In genomic region chr5:178421699-178422399, GRCh38 we compare ENCODE assay signal across 21 cellular contexts.
DNase-seq lines count a peak whose midpoint lies in the region; ATAC-seq, FAIRE-seq and TF ChIP-seq lines count a peak whose summit lies in the region.
"Had no signal": no experiment of that assay in that cellular context is flagged by ENCODE, and none has a peak within 500 bp of the region (broad histone marks: within the 10 kb centered on the region; RNA-seq: fewer than 3 reads in every experiment).

No MANE protein-coding gene starts in this region.

- H3K9me3 ChIP-seq in SK-N-SH (no peaks in the 10 kb centered on the region), HUES6 (ENCODE audit: control insufficient read depth, insufficient read depth, low read depth, low read length) (no peaks in the 10 kb centered on the region), kidney (ENCODE audit: control insufficient read depth in 1 of 2, low read length in 2 of 2) (no peaks in the 10 kb centered on the region), neuronal stem cell (replicated peaks in 1 of 2; ENCODE audit: control insufficient read depth in 2 of 2, insufficient read depth in 1 of 2, low read depth in 1 of 2, low read length in 2 of 2) (no peaks in the 10 kb centered on the region)
- H3K9me3 ChIP-seq: BLaER1 had no signal

- no peaks in the 10 kb centered on the region for H3K27me3 ChIP-seq in SK-N-SH (ENCODE audit: insufficient read depth)
- H3K27me3 ChIP-seq in HUES6 (ENCODE audit: control insufficient read depth, insufficient read depth, low read length): no peaks in the 10 kb centered on the region
- H3K27me3 ChIP-seq in neuronal stem cell (ENCODE audit: control insufficient read depth in 3 of 3, insufficient read depth in 3 of 3, low read depth in 1 of 3, low read length in 3 of 3): no peaks in the 10 kb centered on the region

- peak overlapping the region; percentile 66 for H2BK5ac ChIP-seq in neuronal stem cell (ENCODE audit: low read length)

- no peak overlapping the region for H3K23ac ChIP-seq in neuronal stem cell (ENCODE audit: low read depth, low read length, poor library complexity)

- no peaks in the 10 kb centered on the region for H3K9me2 ChIP-seq in SK-N-SH

- ATAC-seq in SK-N-SH treated with all-trans-retinoic acid at 6 μM for 48 hours (no peak), HG03469 (IDR thresholded peaks at IDR 0.05; ENCODE audit: unreplicated experiment) (no peak)

- FAIRE-seq in kidney (lab: Jason Lieb, UNC): no peak
- FAIRE-seq: G401.6, GM12891, GM19239, H54 had no signal

- H4K8ac ChIP-seq in neuronal stem cell (ENCODE audit: low read depth, low read length): no peak overlapping the region

- H2AK5ac ChIP-seq in neuronal stem cell (ENCODE audit: low read depth, low read length): no peak overlapping the region

- H2AFZ ChIP-seq in SK-N-SH (ENCODE audit: low read depth): no peak overlapping the region
- H2AFZ ChIP-seq in neuronal stem cell (ENCODE audit: low read length): peak overlapping the region; percentile 14
- H2AFZ ChIP-seq: PC-9 had no signal

- H3K27ac ChIP-seq in SK-N-SH (ENCODE audit: low read depth in 2 of 2, low read length in 1 of 2) (peak overlapping the region in 1 of 2 experiments; percentile 47; a peak in 1 of 4 replicates), HUES6 (ENCODE audit: low read depth, low read length) (no peak overlapping the region), kidney (ENCODE audit: low read depth in 2 of 2, low read length in 2 of 2) (no peak overlapping the region), neuronal stem cell (replicated peaks; ENCODE audit: low read length) (no peak overlapping the region)
- H3K27ac ChIP-seq: 22Rv1, BLaER1, PC-9 had no signal

- H3K79me1 ChIP-seq in neuronal stem cell (ENCODE audit: low read depth, low read length): no peaks in the 10 kb centered on the region

- intact Hi-C loops in kidney (cut with DNase I): no loop called here

- H4K20me1 ChIP-seq in SK-N-SH (ENCODE audit: insufficient read depth): no peaks in the 10 kb centered on the region
- H4K20me1 ChIP-seq: BLaER1 had no signal

- peak overlapping the region; percentile 68 for H3K18ac ChIP-seq in neuronal stem cell (ENCODE audit: low read length)

- H3K9ac ChIP-seq in SK-N-SH (no peak overlapping the region), HUES6 (ENCODE audit: low read length) (peak overlapping the region; percentile 24), kidney (ENCODE audit: low read length in 2 of 2) (no peak overlapping the region), neuronal stem cell (ENCODE audit: low read depth, low read length, poor library complexity) (no peak overlapping the region)
- H3K9ac ChIP-seq: BLaER1 had no signal

- H2BK15ac ChIP-seq in neuronal stem cell (ENCODE audit: low read length): peak overlapping the region; percentile 22

- no peaks in the 10 kb centered on the region for H3K79me2 ChIP-seq in SK-N-SH (ENCODE audit: insufficient read depth)

- H3K4me1 ChIP-seq in SK-N-SH (ENCODE audit: control insufficient read depth in 1 of 2, insufficient read depth in 2 of 2, low read depth in 1 of 2, low read length in 1 of 2) (peaks cover 0 to 71% of the 10 kb centered on the region in 2 experiments; a peak in 1 of 4 replicates), HUES6 (ENCODE audit: control insufficient read depth, insufficient read depth, low read length) (peaks cover 47% of the 10 kb centered on the region), kidney (ENCODE audit: control insufficient read depth in 1 of 2, insufficient read depth in 1 of 2, low read depth in 1 of 2, low read length in 2 of 2) (no peaks in the 10 kb centered on the region), neuronal stem cell (ENCODE audit: control insufficient read depth in 2 of 2, insufficient read depth in 1 of 2, low read depth in 1 of 2, low read length in 2 of 2) (peaks cover 36 to 43% of the 10 kb centered on the region in 2 donors)

- no peak for TF ChIP-seq EP300 in SK-N-SH (IDR thresholded peaks at IDR 0.05; ENCODE audit: borderline replicate concordance in 1 of 2, low read depth in 1 of 2, low read length in 1 of 2)

- 37% methylated on average over 16 of the region's 17 CpGs for WGBS in SK-N-SH (ENCODE audit: low lambda C conversion rate)
- WGBS in neuronal stem cell (ENCODE audit: extremely low coverage in 2 of 2, insufficient read length in 2 of 2, insufficient replicate concordance in 1 of 2), 2 donors: no CpG with 5 or more reads among the region's 17 CpGs

- no peak overlapping the region for H2BK120ac ChIP-seq in neuronal stem cell (ENCODE audit: low read depth, low read length)

- TF ChIP-seq CTCF in SK-N-SH (IDR thresholded peaks at IDR 0.05) (no peak), kidney (IDR thresholded peaks at IDR 0.05; ENCODE audit: borderline replicate concordance, extremely low read depth, insufficient read depth) (no peak)

- H3F3A ChIP-seq in SK-N-SH (replicated peaks; ENCODE audit: insufficient read depth): no peaks in the 10 kb centered on the region

- peak overlapping the region; percentile 67 for H2BK12ac ChIP-seq in neuronal stem cell (ENCODE audit: low read length)

- no peaks in the 10 kb centered on the region for H3K36me3 ChIP-seq in SK-N-SH (replicated peaks in 1 of 2; ENCODE audit: control insufficient read depth in 1 of 2, insufficient read depth in 2 of 2, low read length in 1 of 2)
- no peaks in the 10 kb centered on the region for H3K36me3 ChIP-seq in HUES6 (ENCODE audit: control insufficient read depth, insufficient read depth, low read length)
- H3K36me3 ChIP-seq in kidney (ENCODE audit: control insufficient read depth in 1 of 2, insufficient read depth in 2 of 2, low read length in 2 of 2): no peaks in the 10 kb centered on the region
- no peaks in the 10 kb centered on the region for H3K36me3 ChIP-seq in neuronal stem cell (replicated peaks in 1 of 2; ENCODE audit: control insufficient read depth in 2 of 2, insufficient read depth in 2 of 2, low read length in 2 of 2)
- H3K36me3 ChIP-seq: BLaER1 had no signal

- TF ChIP-seq RAD21 in SK-N-SH (IDR thresholded peaks at IDR 0.05; ENCODE audit: low read length): no peak

- H3K14ac ChIP-seq in neuronal stem cell (ENCODE audit: low read length): no peak overlapping the region

- no peak overlapping the region for H3K4ac ChIP-seq in neuronal stem cell (ENCODE audit: low read length)

- DNase-seq in SK-N-SH (peak; percentile 11), kidney (peak; percentile 16), neuronal stem cell (ENCODE audit: low spot score) (no peak), superior temporal gyrus (ENCODE audit: extremely low spot score) (no peak), SIG-M5 treated with dmso at 0.1 percent for 504 hours (lab: John Stamatoyannopoulos, UW; ENCODE audit: unreplicated experiment) (no peak)
- DNase-seq: DMS53, Karpas-422, NCI-H1930, NCI-H2171, NCI-H446 treated with DMSO at 0.1 percent for 48 hours, NCI-H748 treated with DMSO at 0.1 percent for 48 hours, PC-9 had no signal

- H3K4me2 ChIP-seq in SK-N-SH (no peak overlapping the region), neuronal stem cell (ENCODE audit: insufficient read depth, low read length, poor library complexity, severe bottlenecking) (no peak overlapping the region)
- H3K4me2 ChIP-seq: PC-9 had no signal

- CTCF ChIA-PET in SK-N-SH (lab: Yijun Ruan, JAX): interaction anchor here (1.0 to 1.7 kb wide), 6 partner anchors 13 to 141 kb away, joined by 3 to 6 read pairs (median 4); no protein-coding TSS in a partner anchor

- POLR2A ChIA-PET in SK-N-SH (lab: Yijun Ruan, JAX): no interaction called here

- no peak overlapping the region for H4K91ac ChIP-seq in neuronal stem cell (ENCODE audit: low read depth, low read length, poor library complexity)

- H3K4me3 ChIP-seq in SK-N-SH (ENCODE audit: low read depth in 2 of 2, low read length in 1 of 2) (no peak overlapping the region), HUES6 (ENCODE audit: low read depth, low read length) (no peak overlapping the region), kidney (ENCODE audit: low read length in 2 of 2) (no peak overlapping the region), neuronal stem cell (ENCODE audit: low read length in 2 of 2) (no peak overlapping the region)
- H3K4me3 ChIP-seq: BLaER1, PC-9 had no signal

TF ChIP-seq in SK-N-SH, 30 proteins besides CTCF, POLR2A, EP300 and RAD21 (continues in another document):
- TF ChIP-seq TCF12 (IDR thresholded peaks at IDR 0.05) (no peak), RCOR1 (IDR thresholded peaks at IDR 0.05; ENCODE audit: low read length) (no peak), IRF3 (IDR thresholded peaks at IDR 0.05; ENCODE audit: low read depth, low read length) (no peak), ELF1 (IDR thresholded peaks at IDR 0.05) (no peak)

TF ChIP-seq in SK-N-SH treated with all-trans-retinoic acid at 6 μM for 48 hours, 23 proteins besides CTCF, POLR2A, EP300 and RAD21 (continues in another document):
- no peak for TF ChIP-seq ZNF8 (CRISPR knock-in tag; IDR thresholded peaks at IDR 0.05)
- TF ChIP-seq BACH2 (CRISPR knock-in tag; IDR thresholded peaks at IDR 0.05; ENCODE audit: borderline replicate concordance): no peak
- no peak for TF ChIP-seq CSRNP3 (CRISPR knock-in tag; IDR thresholded peaks at IDR 0.05)
- TF ChIP-seq TOX (CRISPR knock-in tag; IDR thresholded peaks at IDR 0.05; ENCODE audit: borderline replicate concordance): no peak
- no peak for TF ChIP-seq ARNTL (CRISPR knock-in tag; IDR thresholded peaks at IDR 0.05; ENCODE audit: borderline replicate concordance, low read depth)
- TF ChIP-seq ESRRG (CRISPR knock-in tag; IDR thresholded peaks at IDR 0.05): no peak
- TF ChIP-seq ZC3H10 (CRISPR knock-in tag; IDR thresholded peaks at IDR 0.05): no peak

Comparison
In these comparisons a context has a peak if more than half of its experiments do, and no peak if none do; other contexts are left out.
1. DNase-seq: peak in SK-N-SH (single experiment) and kidney (single experiment); none in neuronal stem cell (single experiment), superior temporal gyrus (single experiment) and SIG-M5 treated with dmso at 0.1 percent for 504 hours (single experiment).